In the genomic region with DNA sequence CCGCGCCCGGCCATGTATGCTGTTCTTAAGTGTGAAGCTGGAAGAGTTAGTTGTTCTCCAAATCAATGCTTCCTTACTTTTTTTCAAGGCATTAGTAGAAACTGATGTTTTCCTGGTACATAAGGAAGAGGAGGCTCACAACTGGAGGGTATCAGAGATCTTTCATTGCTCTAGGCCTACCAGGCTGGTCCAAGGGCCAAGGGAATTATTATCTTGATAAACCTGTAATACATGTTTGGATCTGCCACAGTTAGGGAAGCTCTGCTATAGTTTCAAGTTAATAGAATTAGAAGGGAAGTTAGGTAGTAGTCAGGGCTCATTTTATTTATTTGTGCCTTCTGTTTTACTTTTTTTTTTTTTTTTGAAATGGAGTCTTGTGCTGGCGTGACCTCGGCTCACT, we compare ENCODE assay signal across 7 cellular contexts. TPM values are rescaled to one million over a fixed set of nuclear protein-coding genes. Genes with fewer than 3 reads are reported as not detected.
"Had no signal": no experiment of that assay in that cellular context is flagged by ENCODE, and none has a peak within 500 bp of the region (broad histone marks: within the 10 kb centered on the region; RNA-seq: fewer than 3 reads in every experiment).

No MANE protein-coding gene starts in this region.

RNA-seq across cellular contexts. Expression of a gene that starts 19.8 kb away (rescaled TPM):
- total RNA-seq: GM23248, GM23338, H1, H4, H7 had no signal

RNA-seq across cellular contexts. Expression of a gene that starts 39.5 kb away (rescaled TPM):
- total RNA-seq: GM23248, GM23338, H1, H4, H7, H9, HFFc6 had no signal
